11 cellular contexts compared by ENCODE assay signal in the genomic region with DNA sequence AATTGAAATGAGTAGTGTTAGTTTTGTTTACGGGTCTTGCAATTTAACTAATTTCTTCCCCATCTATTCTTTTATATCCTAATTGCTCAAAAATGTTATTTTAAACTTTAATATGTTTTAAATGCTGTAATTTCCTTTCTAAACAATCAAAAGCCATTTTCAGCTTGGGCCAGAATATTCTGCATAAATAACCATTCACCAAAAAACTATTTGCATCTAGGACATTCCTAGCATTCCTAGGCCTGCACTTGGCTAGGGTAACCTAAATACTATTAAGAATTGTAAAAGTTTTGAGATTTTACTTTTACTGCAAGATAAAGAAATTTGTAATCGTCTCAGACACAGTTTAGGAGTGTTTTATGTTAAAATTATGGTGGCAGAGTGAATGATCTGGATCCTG. TPM values are rescaled to one million over a fixed set of nuclear protein-coding genes. Genes with fewer than 3 reads are reported as not detected.
DNase-seq lines count a peak whose midpoint lies in the region; ATAC-seq, FAIRE-seq and TF ChIP-seq lines count a peak whose summit lies in the region.
"Had no signal": no experiment of that assay in that cellular context is flagged by ENCODE, and none has a peak within 500 bp of the region (broad histone marks: within the 10 kb centered on the region; RNA-seq: fewer than 3 reads in every experiment).

No MANE protein-coding gene starts in this region.

- H4K8ac ChIP-seq in mesenchymal stem cell (ENCODE audit: low read length): no peak overlapping the region

- no peak overlapping the region for H2AK5ac ChIP-seq in mesenchymal stem cell (ENCODE audit: low read length, severe bottlenecking)

- H4K91ac ChIP-seq in mesenchymal stem cell (ENCODE audit: low read length): no peak overlapping the region

- H3K9ac ChIP-seq in endothelial cell of umbilical vein (replicated peaks; ENCODE audit: extremely low read depth, insufficient read depth, low read length) (peak overlapping the region; percentile 61), mesenchymal stem cell (ENCODE audit: low read length) (peak overlapping the region; percentile 57)

- no peak overlapping the region for H2BK12ac ChIP-seq in mesenchymal stem cell (ENCODE audit: low read length in 2 of 2)

- H3K27me3 ChIP-seq in A673 (replicated peaks; ENCODE audit: insufficient read depth, low read depth, low read length, poor library complexity): no peaks in the 10 kb centered on the region
- no peaks in the 10 kb centered on the region for H3K27me3 ChIP-seq in MG63
- H3K27me3 ChIP-seq in endothelial cell of umbilical vein (ENCODE audit: control insufficient read depth in 2 of 2, insufficient read depth in 2 of 2, low read length in 2 of 2): no peaks in the 10 kb centered on the region
- no peaks in the 10 kb centered on the region for H3K27me3 ChIP-seq in mesenchymal stem cell (ENCODE audit: control insufficient read depth in 1 of 2, insufficient read depth in 1 of 2, low read length in 2 of 2)
- H3K27me3 ChIP-seq: tibial nerve had no signal

- no peaks in the 10 kb centered on the region for H4K20me1 ChIP-seq in endothelial cell of umbilical vein (replicated peaks; ENCODE audit: control insufficient read depth, extremely low read depth, insufficient read depth, low read length)

- H3K9me3 ChIP-seq in A673 (ENCODE audit: low read depth, low read length, poor library complexity, severe bottlenecking) (no peaks in the 10 kb centered on the region), MG63 (no peaks in the 10 kb centered on the region), endothelial cell of umbilical vein (replicated peaks; ENCODE audit: control insufficient read depth, insufficient read depth, low read length) (no peaks in the 10 kb centered on the region), mesenchymal stem cell (ENCODE audit: control insufficient read depth, low read length) (no peaks in the 10 kb centered on the region)
- H3K9me3 ChIP-seq: tibial nerve had no signal

- TF ChIP-seq CTCF in A673 (conservative IDR thresholded peaks at IDR 0.05; ENCODE audit: low read depth, low read length) (no peak), endothelial cell of umbilical vein (IDR thresholded peaks at IDR 0.05; ENCODE audit: extremely low read depth in 1 of 2, insufficient read depth in 1 of 2, low read depth in 1 of 2, low read length in 2 of 2) (no peak)

- H3K4me1 ChIP-seq in A673 (ENCODE audit: insufficient read depth, low read length, poor library complexity, severe bottlenecking) (peaks cover 17% of the 10 kb centered on the region), endothelial cell of umbilical vein (ENCODE audit: control insufficient read depth, extremely low read depth, insufficient read depth, low read length) (peaks cover 30% of the 10 kb centered on the region), mesenchymal stem cell (ENCODE audit: control insufficient read depth, insufficient read depth, low read depth, low read length) (no peaks in the 10 kb centered on the region)

- no peak overlapping the region for H3K4ac ChIP-seq in mesenchymal stem cell (ENCODE audit: low read depth in 1 of 2, low read length in 2 of 2)

- peak overlapping the region; percentile 72 for H3K27ac ChIP-seq in A673 (ENCODE audit: low read depth, low read length, poor library complexity, severe bottlenecking)
- H3K27ac ChIP-seq in endothelial cell of umbilical vein (ENCODE audit: insufficient read depth, low read depth, low read length): peak overlapping the region; percentile 85
- H3K27ac ChIP-seq in mesenchymal stem cell (ENCODE audit: low read length, poor library complexity, severe bottlenecking): peak overlapping the region; percentile 85

- H3K36me3 ChIP-seq in A673 (ENCODE audit: insufficient read depth, low read length, poor library complexity, severe bottlenecking) (no peaks in the 10 kb centered on the region), MG63 (no peaks in the 10 kb centered on the region; the same call in 1 of the 2 replicates), endothelial cell of umbilical vein (ENCODE audit: control insufficient read depth in 2 of 2, extremely low read depth in 1 of 2, insufficient read depth in 2 of 2, low read length in 2 of 2) (peaks cover 0 to 2% of the 10 kb centered on the region in 2 experiments), mesenchymal stem cell (ENCODE audit: control insufficient read depth in 1 of 2, insufficient read depth in 2 of 2, low read depth in 1 of 2, low read length in 2 of 2) (no peaks in the 10 kb centered on the region)
- H3K36me3 ChIP-seq: tibial nerve had no signal

- CTCF ChIA-PET in A673 (lab: Charles Lee) (no interaction called here), endothelial cell of umbilical vein (lab: Charles Lee) (interaction anchor here (1.0 to 4.1 kb wide), 2 partner anchors 12 to 14 kb away, joined by 3 to 18 read pairs; no protein-coding TSS in a partner anchor)

- no peak overlapping the region for H2BK5ac ChIP-seq in mesenchymal stem cell (ENCODE audit: low read depth, low read length, poor library complexity, severe bottlenecking)

- dilution Hi-C loops in endothelial cell of umbilical vein (cut with MboI; ENCODE audit: extremely low pct_ligation_motif_present, low sequenced_read_pairs): no loop called here

- H3K4me3 ChIP-seq in A673 (ENCODE audit: low read depth, low read length, poor library complexity, severe bottlenecking) (no peak overlapping the region), MG63 (no peak overlapping the region), endothelial cell of umbilical vein (replicated peaks in 1 of 3; ENCODE audit: insufficient read depth in 1 of 3, low read depth in 1 of 3, low read length in 3 of 3) (no peak overlapping the region), mesenchymal stem cell (ENCODE audit: insufficient read depth in 1 of 2, low read depth in 1 of 2, low read length in 2 of 2) (no peak overlapping the region)
- H3K4me3 ChIP-seq: tibial nerve had no signal

- POLR2A ChIA-PET in A673 (lab: Charles Lee; ENCODE audit: low non-redundant PET): no interaction called here
- POLR2A ChIA-PET in endothelial cell of umbilical vein (lab: Charles Lee): no interaction called here

- peak; percentile 46 for FAIRE-seq in endothelial cell of umbilical vein (lab: Jason Lieb, UNC)
- FAIRE-seq: G401.6 had no signal

- intact Hi-C loops in A673 (cut with micrococcal nuclease; ENCODE audit: unreplicated experiment): no loop called here
- intact Hi-C loops in endothelial cell of umbilical vein (cut with micrococcal nuclease): loop anchor here (1.0 kb wide), 1 partner anchor 8 kb away; a partner anchor contains a TSS
- intact Hi-C loops in head of caudate nucleus (cut with DNase I): no loop called here

- H2AFZ ChIP-seq in endothelial cell of umbilical vein (ENCODE audit: low read depth, low read length) (peak overlapping the region; percentile 19), mesenchymal stem cell (ENCODE audit: low read depth, low read length) (no peak overlapping the region)

- no peak overlapping the region for H2BK15ac ChIP-seq in mesenchymal stem cell (ENCODE audit: low read depth, poor library complexity, severe bottlenecking)

- TF ChIP-seq POLR2A in endothelial cell of umbilical vein (IDR thresholded peaks at IDR 0.05; ENCODE audit: low read depth, low read length): no peak

- 24% methylated on average over 1 of the region's 2 CpGs for WGBS in mesenchymal stem cell

- H3K4me2 ChIP-seq in endothelial cell of umbilical vein (ENCODE audit: insufficient read depth, low read length) (peak overlapping the region; percentile 53), mesenchymal stem cell (ENCODE audit: low read length, poor library complexity, severe bottlenecking) (no peak overlapping the region)

- H3K79me1 ChIP-seq in mesenchymal stem cell (replicated peaks; ENCODE audit: low read length, poor library complexity, severe bottlenecking): peaks cover 2% of the 10 kb centered on the region

- BruUV-seq in A673 (replicated peaks; lab: Mats Ljungman, UMichigan): no TSS peak
- BruUV-seq in endothelial cell of umbilical vein (replicated peaks; lab: Mats Ljungman, UMichigan): no TSS peak

- H3K23ac ChIP-seq in mesenchymal stem cell (ENCODE audit: low read length in 2 of 2): no peak overlapping the region

- no peaks in the 10 kb centered on the region for H3K79me2 ChIP-seq in endothelial cell of umbilical vein (ENCODE audit: control insufficient read depth, insufficient read depth, low read length)

- no peaks in the 10 kb centered on the region for H3K9me1 ChIP-seq in endothelial cell of umbilical vein (replicated peaks; ENCODE audit: control insufficient read depth, extremely low read depth, insufficient read depth, low read length)

- ATAC-seq in GM21529 (IDR thresholded peaks at IDR 0.05; ENCODE audit: unreplicated experiment) (no peak), GM21390 (IDR thresholded peaks at IDR 0.05; ENCODE audit: unreplicated experiment) (no peak)

- DNase-seq in A673 (ENCODE audit: low spot score) (peak; percentile 48), MG63 (peak; percentile 30), endothelial cell of umbilical vein (ENCODE audit: low read depth, low spot score) (peak; percentile 69), mesenchymal stem cell (no peak), amniotic stem cell (lab: John Stamatoyannopoulos, UW) (no peak), head of caudate nucleus (no peak)
- DNase-seq: islet precursor cell had no signal

- H2BK120ac ChIP-seq in mesenchymal stem cell (ENCODE audit: low read depth, low read length): no peak overlapping the region

- no peak overlapping the region for H3K18ac ChIP-seq in mesenchymal stem cell (ENCODE audit: low read depth in 1 of 2, low read length in 2 of 2)

- no peak overlapping the region for H3K14ac ChIP-seq in mesenchymal stem cell (ENCODE audit: low read length in 2 of 2)

TF ChIP-seq in endothelial cell of umbilical vein, 7 proteins besides CTCF, POLR2A, EP300 and RAD21 (continues in another document):
- TF ChIP-seq, protein P1, sequence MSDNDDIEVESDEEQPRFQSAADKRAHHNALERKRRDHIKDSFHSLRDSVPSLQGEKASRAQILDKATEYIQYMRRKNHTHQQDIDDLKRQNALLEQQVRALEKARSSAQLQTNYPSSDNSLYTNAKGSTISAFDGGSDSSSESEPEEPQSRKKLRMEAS (IDR thresholded peaks at IDR 0.05; ENCODE audit: insufficient read depth, insufficient read length): no peak
- TF ChIP-seq GATA2 (IDR thresholded peaks at IDR 0.05; ENCODE audit: insufficient read depth, insufficient read length, low read depth, low read length) (no peak), MYC (IDR thresholded peaks at IDR 0.05; ENCODE audit: low read depth, low read length) (no peak)

RNA-seq across cellular contexts. Expression of a gene that starts 7.8 kb away (rescaled TPM):
- 17.2 and 18.9 TPM in 2 replicates for total RNA-seq in A673 (2021)
- 9.5 and 27.6 TPM in 2 replicates for total RNA-seq in MG63 (2014; rRNA removed; shearing (Covaris generic); ENCODE audit: low replicate concordance)
- 15.9 and 17.5 TPM in 2 replicates for total RNA-seq in endothelial cell of umbilical vein
- polyA plus RNA-seq in endothelial cell of umbilical vein: 3.5 and 4.9 TPM in 2 replicates
- polyA plus RNA-seq in endothelial cell of umbilical vein (2011; cell fraction: cytosol; rRNA removed): 8.3 and 8.8 TPM in 2 replicates
- polyA plus RNA-seq in endothelial cell of umbilical vein (2011; cell fraction: nucleus; rRNA removed): 24.8 and 37.8 TPM in 2 replicates
- polyA plus RNA-seq in endothelial cell of umbilical vein (2012): 10.4 and 14.1 TPM in 2 replicates
- 4.0 and 5.4 TPM in 2 replicates for polyA minus RNA-seq in endothelial cell of umbilical vein
- polyA minus RNA-seq in endothelial cell of umbilical vein (2011; cell fraction: cytosol; rRNA and poly(A)+ RNA removed): 7.4 TPM
- polyA minus RNA-seq in endothelial cell of umbilical vein (2011; cell fraction: nucleus; rRNA and poly(A)+ RNA removed): 28.3 and 40.4 TPM in 2 replicates
- 9.2 TPM for polyA plus RNA-seq in mesenchymal stem cell (2013, experiment 1 of 2)
- polyA plus RNA-seq in mesenchymal stem cell (2013, experiment 2 of 2): 9.5 TPM

Comparison
In these comparisons a context has a peak if more than half of its experiments do, and no peak if none do; other contexts are left out.
1. DNase-seq: peak in A673 (single experiment), MG63 (single experiment) and endothelial cell of umbilical vein (single experiment); none in mesenchymal stem cell (single experiment), amniotic stem cell (single experiment) and head of caudate nucleus (0 of 42).
2. Peak in every context shown above with its lines, with median percentiles within 50 percentile points of each other: H3K27ac ChIP-seq.